Comparison of ENCODE assay signal across 10 cellular contexts in genomic region chr1:226722901-226723639, GRCh38. TPM values are rescaled to one million over a fixed set of nuclear protein-coding genes. Genes with fewer than 3 reads are reported as not detected.
DNase-seq lines count a peak whose midpoint lies in the region; ATAC-seq lines count a peak whose summit lies in the region.
"Had no signal": no experiment of that assay in that cellular context is flagged by ENCODE, and none has a peak within 500 bp of the region (broad histone marks: within the 10 kb centered on the region; RNA-seq: fewer than 3 reads in every experiment).

No MANE protein-coding gene starts in this region.

- H3K4me3 Mint-ChIP-seq in stimulated activated naive B cell treated with anti-CD40 and anti-IgM and Interleukin-4, amounts not matched to agents 10 μg/mL and 1 μg/mL and 100 μg/mL, for 72 hours, result no peak overlapping the region

- H3K4me1 Mint-ChIP-seq in stimulated activated naive B cell treated with anti-CD40 and anti-IgM and Interleukin-4, amounts not matched to agents 10 μg/mL and 1 μg/mL and 100 μg/mL, for 72 hours, result peaks cover 63 to 88% of the 10 kb centered on the region in 2 donors

- H3K27me3 ChIP-seq in NT2/D1 (ENCODE audit: insufficient read depth, insufficient read length) (no peaks in the 10 kb centered on the region), esophagus (ENCODE audit: control insufficient read depth in 1 of 2, insufficient read depth in 2 of 2, low read length in 2 of 2) (no peaks in the 10 kb centered on the region)

- 68 to 71% methylated on average over 14 of the region's 14 CpGs for WGBS in esophagus, 2 donors

- H3K4me1 ChIP-seq in NT2/D1 (ENCODE audit: insufficient read depth, insufficient read length) (peaks cover 39% of the 10 kb centered on the region), esophagus (ENCODE audit: control insufficient read depth in 2 of 2, insufficient read depth in 2 of 2, low read length in 1 of 2) (peaks cover 9 to 16% of the 10 kb centered on the region in 2 donors)

- peaks cover 44 to 71% of the 10 kb centered on the region in 2 donors for H3K36me3 Mint-ChIP-seq in stimulated activated naive B cell treated with anti-CD40 and anti-IgM and Interleukin-4, amounts not matched to agents 10 μg/mL and 1 μg/mL and 100 μg/mL, for 72 hours

- DNase-seq in NCI-H82 (lab: John Stamatoyannopoulos, UW), result peak; percentile 68
- DNase-seq in NCI-H82 treated with DMSO at 0.1 percent for 48 hours (lab: John Stamatoyannopoulos, UW; ENCODE audit: unreplicated experiment), result no peak
- no peak for DNase-seq in NT2/D1 (ENCODE audit: low read depth, low spot score)
- DNase-seq in stimulated activated naive B cell treated with anti-CD40 and anti-IgM and Interleukin-4, amounts not matched to agents 10 μg/mL and 1 μg/mL and 100 μg/mL, for 72 hours, result no peak
- DNase-seq in activated gamma-delta T cell (lab: John Stamatoyannopoulos, UW), result no peak
- DNase-seq: activated B cell treated with CpG ODN at 0.5 μM for 24 hours, cerebellar nuclear complex had no signal

- peak overlapping the region; percentile 37 to 56 for H3K27ac ChIP-seq in esophagus (ENCODE audit: low read depth in 2 of 2, low read length in 1 of 2)

- H3K4me3 ChIP-seq in NT2/D1 (ENCODE audit: insufficient read length, low read depth), result no peak overlapping the region
- H3K4me3 ChIP-seq in esophagus (ENCODE audit: low read depth in 1 of 2, low read length in 2 of 2), result no peak overlapping the region

- no peaks in the 10 kb centered on the region for H3K9me3 Mint-ChIP-seq in stimulated activated naive B cell treated with anti-CD40 and anti-IgM and Interleukin-4, amounts not matched to agents 10 μg/mL and 1 μg/mL and 100 μg/mL, for 72 hours
- H3K9me3 Mint-ChIP-seq: activated B cell treated with CpG ODN at 0.5 μM for 24 hours had no signal

- H3K9me3 ChIP-seq in NT2/D1 (ENCODE audit: insufficient read depth, low read length) (no peaks in the 10 kb centered on the region), esophagus (ENCODE audit: control insufficient read depth in 2 of 2, insufficient read depth in 1 of 2, low read depth in 1 of 2, low read length in 1 of 2) (no peaks in the 10 kb centered on the region)

- peak overlapping the region; percentile 44 for H3K9ac ChIP-seq in NT2/D1 (ENCODE audit: insufficient read length, low read depth)

- no peak for ATAC-seq in stimulated activated naive B cell treated with anti-CD40 and anti-IgM and Interleukin-4, amounts not matched to agents 10 μg/mL and 1 μg/mL and 100 μg/mL, for 72 hours (replicated peaks)
- ATAC-seq in GM18868 (IDR thresholded peaks at IDR 0.05; ENCODE audit: unreplicated experiment) (no peak), GM18520 (IDR thresholded peaks at IDR 0.05; ENCODE audit: unreplicated experiment) (no peak)

- peak overlapping the region; percentile 22 for H3K27ac Mint-ChIP-seq in stimulated activated naive B cell treated with anti-CD40 and anti-IgM and Interleukin-4, amounts not matched to agents 10 μg/mL and 1 μg/mL and 100 μg/mL, for 72 hours

- H3K36me3 ChIP-seq in NT2/D1 (ENCODE audit: insufficient read depth, insufficient read length, low read length) (peaks cover 19% of the 10 kb centered on the region), esophagus (ENCODE audit: control insufficient read depth in 2 of 2, insufficient read depth in 2 of 2, low read length in 1 of 2) (peaks cover 0 to 8% of the 10 kb centered on the region in 2 donors)

- H3K27me3 Mint-ChIP-seq in stimulated activated naive B cell treated with anti-CD40 and anti-IgM and Interleukin-4, amounts not matched to agents 10 μg/mL and 1 μg/mL and 100 μg/mL, for 72 hours, result no peaks in the 10 kb centered on the region
- H3K27me3 Mint-ChIP-seq: activated B cell treated with CpG ODN at 0.5 μM for 24 hours had no signal

RNA-seq across cellular contexts. Expression of gene ITPKB, which starts 16.0 kb away (rescaled TPM):
- polyA plus RNA-seq in esophagus, result 1 to 10 TPM; 6.5 to 8.1 TPM
